ENCODE assay signal across 8 cellular contexts in the genomic region with DNA sequence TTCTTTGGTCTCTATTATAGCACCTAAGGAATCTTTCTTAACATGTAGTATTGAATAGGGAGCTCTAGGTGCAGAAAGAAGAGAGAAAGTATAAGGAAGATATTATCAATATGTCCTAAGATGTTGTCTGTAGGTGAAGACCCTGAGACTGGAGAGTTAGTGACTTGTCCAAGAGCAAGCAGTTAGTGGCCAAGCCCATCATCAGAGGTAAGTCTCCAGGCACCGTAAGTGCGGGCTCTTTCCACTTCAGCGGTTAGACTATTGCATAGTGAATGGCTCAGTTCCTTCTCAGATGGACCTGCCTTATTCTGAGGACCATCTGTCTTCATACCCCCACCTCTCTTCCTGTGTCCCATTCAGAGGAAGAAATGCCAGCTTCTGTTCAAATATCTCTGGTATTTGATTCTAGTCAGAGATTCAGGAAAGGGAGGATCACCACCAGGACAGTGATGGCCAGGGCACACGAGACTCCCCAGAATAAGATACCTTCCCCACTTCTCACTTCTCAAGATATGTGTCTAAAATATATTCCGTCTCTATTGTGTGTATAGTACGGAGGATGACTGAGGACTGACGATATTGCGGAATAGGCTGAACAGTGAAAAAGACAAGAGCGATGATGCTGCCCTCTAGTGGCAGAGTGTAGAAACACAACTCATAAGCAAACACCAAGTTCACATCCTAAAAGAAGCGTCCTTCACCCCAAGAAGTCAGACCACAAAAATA. TPM values are rescaled to one million over a fixed set of nuclear protein-coding genes. Genes with fewer than 3 reads are reported as not detected.
DNase-seq lines count a peak whose midpoint lies in the region; ATAC-seq and TF ChIP-seq lines count a peak whose summit lies in the region.

No MANE protein-coding gene starts in this region.

- H3K27me3 ChIP-seq in DOHH2 (ENCODE audit: control insufficient read depth, low read length) (no peaks in the 10 kb centered on the region), PC-3 (ENCODE audit: low read length) (no peaks in the 10 kb centered on the region), upper lobe of left lung (no peaks in the 10 kb centered on the region)

- 0 out of 2 replicates have a peak overlapping the region, but pooled peaks have one; percentile 16 for H3K4me3 ChIP-seq in DOHH2 (ENCODE audit: low read length)
- 0 out of 2 replicates have a peak overlapping the region, but pooled peaks have one; percentile 24 for H3K4me3 ChIP-seq in PC-3 (ENCODE audit: low read length)
- H3K4me3 ChIP-seq in upper lobe of left lung = no peak overlapping the region

- CTCF ChIA-PET in PC-3 (lab: Charles Lee) = interaction anchor here (0.6 to 3.7 kb wide), 3 partner anchors 127 to 762 kb away, joined by 3 to 71 read pairs (median 6); no protein-coding TSS in a partner anchor

- peak; percentile 49 for DNase-seq in KG1 (lab: John Stamatoyannopoulos, UW)
- peak; percentile 87 for DNase-seq in PC-3
- DNase-seq in activated T-helper 2 cell treated with anti-CD3 and anti-CD28 coated beads, Interferon-gamma antibody, Interleukin-2, Interleukin-4, amounts not matched to agents 10 μg/mL and 5 μg/mL and 100 μg/mL, durations not matched to agents 14 hours and 24 hours and 36 hours (ENCODE audit: low spot score) = peak; percentile 54
- peak; percentile 70 for DNase-seq in fibroblast of the conjunctiva (ENCODE audit: low read depth)
- DNase-seq in nucleus accumbens (lab: John Stamatoyannopoulos, UW) = peak in 41 of 56 donors; percentile 1 to 78 (median 31)
- DNase-seq in upper lobe of left lung = peak in 1 of 2 donors; percentile 49

- peak; percentile 87 for TF ChIP-seq CTCF in DOHH2 (IDR thresholded peaks at IDR 0.05; ENCODE audit: low read depth, low read length, poor library complexity, severe bottlenecking)
- TF ChIP-seq CTCF in PC-3 (conservative IDR thresholded peaks at IDR 0.05; ENCODE audit: low read depth, low read length) = peak; percentile 96
- TF ChIP-seq CTCF in upper lobe of left lung (IDR thresholded peaks at IDR 0.05) = peak; percentile 65 to 91 (median 84)

- H3K27ac ChIP-seq in DOHH2 (ENCODE audit: low read depth, low read length) = no peak overlapping the region
- no peak overlapping the region for H3K27ac ChIP-seq in PC-3 (ENCODE audit: low read length)
- no peak overlapping the region for H3K27ac ChIP-seq in upper lobe of left lung

- H3K4me3 Mint-ChIP-seq in activated T-helper 2 cell treated with anti-CD3 and anti-CD28 coated beads, Interferon-gamma antibody, Interleukin-2, Interleukin-4, amounts not matched to agents 10 μg/mL and 5 μg/mL and 100 μg/mL, durations not matched to agents 14 hours and 24 hours and 36 hours (ENCODE audit: low read depth) = peak overlapping the region; percentile 1

- H3K4me2 ChIP-seq in DOHH2 (ENCODE audit: low read length) (peak overlapping the region; percentile 49), PC-3 (ENCODE audit: low read length) (peak overlapping the region; percentile 72)

- no peak for TF ChIP-seq POLR2A in upper lobe of left lung (IDR thresholded peaks at IDR 0.05)

- BruUV-seq in PC-3 (replicated peaks; lab: Mats Ljungman, UMichigan) = no TSS peak

- H3K36me3 ChIP-seq in DOHH2 (ENCODE audit: control insufficient read depth, low read length) = no peaks in the 10 kb centered on the region
- H3K36me3 ChIP-seq in PC-3 (ENCODE audit: low read depth, low read length) = no peaks in the 10 kb centered on the region
- no peaks in the 10 kb centered on the region for H3K36me3 ChIP-seq in upper lobe of left lung

- no peaks in the 10 kb centered on the region for H3K9me2 ChIP-seq in DOHH2 (replicated peaks; ENCODE audit: control insufficient read depth, low read length)
- no peaks in the 10 kb centered on the region for H3K9me2 ChIP-seq in PC-3 (replicated peaks; ENCODE audit: low read length)

- no peak overlapping the region for H3K9ac ChIP-seq in PC-3 (ENCODE audit: low read length)

- ATAC-seq in GM21723 (IDR thresholded peaks at IDR 0.05; ENCODE audit: unreplicated experiment) (peak; percentile 93), PC-3 (peak; percentile 82), upper lobe of left lung (ENCODE audit: low FRiP score in 2 of 2) (peak; percentile 77 to 95)

- H3K27me3 Mint-ChIP-seq in activated T-helper 2 cell treated with anti-CD3 and anti-CD28 coated beads, Interferon-gamma antibody, Interleukin-2, Interleukin-4, amounts not matched to agents 10 μg/mL and 5 μg/mL and 100 μg/mL, durations not matched to agents 14 hours and 24 hours and 36 hours (ENCODE audit: low read depth) = peaks cover 7% of the 10 kb centered on the region

- H3K4me1 Mint-ChIP-seq in activated T-helper 2 cell treated with anti-CD3 and anti-CD28 coated beads, Interferon-gamma antibody, Interleukin-2, Interleukin-4, amounts not matched to agents 10 μg/mL and 5 μg/mL and 100 μg/mL, durations not matched to agents 14 hours and 24 hours and 36 hours (ENCODE audit: low read depth) = peaks cover 6% of the 10 kb centered on the region

- H3K9me3 ChIP-seq in DOHH2 (ENCODE audit: control insufficient read depth, insufficient read depth, low read length) (no peaks in the 10 kb centered on the region), PC-3 (ENCODE audit: low read length) (no peaks in the 10 kb centered on the region), upper lobe of left lung (no peaks in the 10 kb centered on the region)

- H3K36me3 Mint-ChIP-seq in activated T-helper 2 cell treated with anti-CD3 and anti-CD28 coated beads, Interferon-gamma antibody, Interleukin-2, Interleukin-4, amounts not matched to agents 10 μg/mL and 5 μg/mL and 100 μg/mL, durations not matched to agents 14 hours and 24 hours and 36 hours (ENCODE audit: low read depth) = no peaks in the 10 kb centered on the region

- no peak overlapping the region for H3K27ac Mint-ChIP-seq in activated T-helper 2 cell treated with anti-CD3 and anti-CD28 coated beads, Interferon-gamma antibody, Interleukin-2, Interleukin-4, amounts not matched to agents 10 μg/mL and 5 μg/mL and 100 μg/mL, durations not matched to agents 14 hours and 24 hours and 36 hours

- H4K20me1 ChIP-seq in DOHH2 (ENCODE audit: control insufficient read depth, insufficient read depth, low read depth, low read length) (no peaks in the 10 kb centered on the region), PC-3 (ENCODE audit: low read length) (no peaks in the 10 kb centered on the region)

- H2AFZ ChIP-seq in PC-3 (ENCODE audit: low read length) = peak overlapping the region; percentile 63

- 28% methylated on average over 10 of the region's 10 CpGs for WGBS in upper lobe of left lung, 2 donors

- H3K9me3 Mint-ChIP-seq in activated T-helper 2 cell treated with anti-CD3 and anti-CD28 coated beads, Interferon-gamma antibody, Interleukin-2, Interleukin-4, amounts not matched to agents 10 μg/mL and 5 μg/mL and 100 μg/mL, durations not matched to agents 14 hours and 24 hours and 36 hours = no peaks in the 10 kb centered on the region

- intact Hi-C loops in PC-3 (cut with micrococcal nuclease) = loop anchor here (1.0 to 10.0 kb wide), 6 partner anchors 98 to 755 kb away; a partner anchor contains a TSS
- intact Hi-C loops in activated T-helper 2 cell treated with anti-CD3 and anti-CD28 coated beads, Interferon-gamma antibody, Interleukin-2, Interleukin-4, amounts not matched to agents 10 μg/mL and 5 μg/mL and 100 μg/mL, durations not matched to agents 14 hours and 24 hours and 36 hours (cut with micrococcal nuclease) = loop anchor here (1.0 to 5.0 kb wide), 3 partner anchors 127 to 758 kb away; no protein-coding TSS in a partner anchor

- H3K79me2 ChIP-seq in DOHH2 (ENCODE audit: control insufficient read depth, low read length) = no peaks in the 10 kb centered on the region
- H3K79me2 ChIP-seq in PC-3 (ENCODE audit: low read length) = no peaks in the 10 kb centered on the region

- H3F3A ChIP-seq in DOHH2 (ENCODE audit: control insufficient read depth, insufficient read depth) = no peaks in the 10 kb centered on the region
- H3F3A ChIP-seq in PC-3 (ENCODE audit: low read length, unreplicated experiment) = no peaks in the 10 kb centered on the region

- H3K4me1 ChIP-seq in DOHH2 (ENCODE audit: control insufficient read depth, low read length) = peaks cover 3% of the 10 kb centered on the region; the same call in 1 of the 2 replicates
- peaks cover 19% of the 10 kb centered on the region for H3K4me1 ChIP-seq in PC-3 (ENCODE audit: insufficient read depth, low read length)
- peaks cover 0 to 3% (median 2%) of the 10 kb centered on the region in 4 donors for H3K4me1 ChIP-seq in upper lobe of left lung

- TF ChIP-seq EP300 in upper lobe of left lung (IDR thresholded peaks at IDR 0.05) = no peak

- POLR2A ChIA-PET in PC-3 (lab: Charles Lee; ENCODE audit: unreplicated experiment) = no interaction called here

RNA-seq across cellular contexts. Expression of a gene that starts 19.1 kb away (rescaled TPM):
- total RNA-seq in PC-3 (2014; rRNA removed) (not detected in 2 replicates), upper lobe of left lung (not detected)
- total RNA-seq in activated T-helper 2 cell treated with anti-CD3 and anti-CD28 coated beads, Interferon-gamma antibody, Interleukin-2, Interleukin-4, amounts not matched to agents 10 μg/mL and 5 μg/mL and 100 μg/mL, durations not matched to agents 14 hours and 24 hours and 36 hours = not detected in 2 replicates

Comparison
In these comparisons a context has a peak if more than half of its experiments do, and no peak if none do; other contexts are left out.
1. H3K4me3 ChIP-seq: peak in DOHH2 (single experiment) and PC-3 (single experiment); none in upper lobe of left lung (0 of 4).
2. Peak in every context shown above with its lines, with median percentiles within 50 percentile points of each other: CTCF ChIP-seq and ATAC-seq.